Comparison of ENCODE assay signal across 10 cellular contexts in the genomic region with DNA sequence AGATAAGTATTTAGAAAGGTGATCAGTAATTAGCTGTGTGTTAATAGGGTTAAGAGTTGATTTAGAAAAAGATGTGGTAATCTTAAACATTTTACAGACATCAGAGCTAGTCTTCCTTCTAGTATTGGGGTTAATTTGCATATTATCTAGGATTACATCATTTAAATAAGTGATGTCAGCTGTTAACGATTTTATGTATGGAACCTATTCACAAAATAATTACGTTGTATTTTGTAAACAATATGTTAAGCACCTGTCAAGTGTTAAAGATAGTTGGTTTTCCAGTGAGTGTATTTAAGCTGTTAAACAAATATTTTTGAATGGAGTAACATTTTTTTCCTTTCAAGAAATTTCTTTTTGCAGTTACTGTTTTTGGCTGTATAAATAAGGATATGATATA. TPM values are rescaled to one million over a fixed set of nuclear protein-coding genes. Genes with fewer than 3 reads are reported as not detected.
A peak's percentile ranks its signal among the peaks of the same experiment; 100 is the strongest.
DNase-seq lines count a peak whose midpoint lies in the region; ATAC-seq and TF ChIP-seq lines count a peak whose summit lies in the region.
"Had no signal": no experiment of that assay in that cellular context is flagged by ENCODE, and none has a peak within 500 bp of the region (broad histone marks: within the 10 kb centered on the region; RNA-seq: fewer than 3 reads in every experiment).

No MANE protein-coding gene starts in this region.

- TF ChIP-seq CTCF in psoas muscle (IDR thresholded peaks at IDR 0.05): no peak

- peaks cover 13% of the 10 kb centered on the region for H3K4me1 ChIP-seq in effector memory CD4-positive, alpha-beta T cell (ENCODE audit: control insufficient read depth, insufficient read depth, low read length, poor library complexity, severe bottlenecking)
- H3K4me1 ChIP-seq in psoas muscle: peaks cover 44% of the 10 kb centered on the region

- WGBS in psoas muscle, 3 donors: 12 to 26% (median 22%) methylated on average over 2 of the region's 2 CpGs

- no peaks in the 10 kb centered on the region for H3K27me3 ChIP-seq in effector memory CD4-positive, alpha-beta T cell (replicated peaks; ENCODE audit: control insufficient read depth, insufficient read depth, low read length, poor library complexity, severe bottlenecking)
- no peaks in the 10 kb centered on the region for H3K27me3 ChIP-seq in psoas muscle (ENCODE audit: insufficient read depth in 3 of 3, low read length in 2 of 3)

- intact Hi-C loops in psoas muscle (cut with DNase I): loop anchor here in 1 of 2 donors (5.0 kb wide), 1 partner anchor 117 kb away; the partner anchor contains the start of gene SRP19

- DNase-seq in T-helper 2 cell treated with Interferon-gamma antibody and Interleukin-4, amounts not matched to agents 5 μg/mL and 100 μg/mL, for 36 hours (ENCODE audit: low spot score): no peak
- no peak for DNase-seq in T-helper 2 cell
- DNase-seq in NCI-H526 treated with DMSO at 0.1 percent for 48 hours (lab: John Stamatoyannopoulos, UW): peak; percentile 52
- no peak for DNase-seq in effector memory CD4-positive, alpha-beta T cell
- DNase-seq in psoas muscle: no peak
- no peak for DNase-seq in NCI-H446 treated with DMSO at 0.1 percent for 48 hours (lab: John Stamatoyannopoulos, UW)
- DNase-seq in stimulated activated CD4-positive, alpha-beta T cell treated with anti-CD3 and anti-CD28 coated beads, Interleukin-4, amount 100 ng/mL, for 1 hour: no peak
- DNase-seq in cerebellar nuclear complex (lab: John Stamatoyannopoulos, UW): no peak
- DNase-seq: C1 segment of cervical spinal cord, islet precursor cell had no signal

- peaks cover 55% of the 10 kb centered on the region for H3K4me1 Mint-ChIP-seq in T-helper 2 cell treated with Interferon-gamma antibody and Interleukin-4, amounts not matched to agents 5 μg/mL and 100 μg/mL, for 36 hours (ENCODE audit: low read depth)

- H3K27ac ChIP-seq in effector memory CD4-positive, alpha-beta T cell (ENCODE audit: insufficient read depth, low read length, poor library complexity, severe bottlenecking): no peak overlapping the region
- peak overlapping the region; percentile 32 for H3K27ac ChIP-seq in psoas muscle

- H3K4me3 ChIP-seq in effector memory CD4-positive, alpha-beta T cell (ENCODE audit: insufficient read depth, low read depth, low read length, poor library complexity, severe bottlenecking): peak overlapping the region; percentile 93
- H3K4me3 ChIP-seq in psoas muscle: peak overlapping the region; percentile 82

- H3K36me3 ChIP-seq in effector memory CD4-positive, alpha-beta T cell (ENCODE audit: control insufficient read depth, insufficient read depth, low read length): peaks cover 6% of the 10 kb centered on the region
- H3K36me3 ChIP-seq in psoas muscle (ENCODE audit: insufficient read depth in 1 of 2, low read depth in 1 of 2): no peaks in the 10 kb centered on the region

- no peaks in the 10 kb centered on the region for H3K9me3 Mint-ChIP-seq in T-helper 2 cell treated with Interferon-gamma antibody and Interleukin-4, amounts not matched to agents 5 μg/mL and 100 μg/mL, for 36 hours

- ATAC-seq in psoas muscle: no peak

- H3K9me3 ChIP-seq in effector memory CD4-positive, alpha-beta T cell (ENCODE audit: control insufficient read depth, low read length): no peaks in the 10 kb centered on the region
- no peaks in the 10 kb centered on the region for H3K9me3 ChIP-seq in psoas muscle

- H3K27me3 Mint-ChIP-seq in T-helper 2 cell treated with Interferon-gamma antibody and Interleukin-4, amounts not matched to agents 5 μg/mL and 100 μg/mL, for 36 hours (ENCODE audit: low read depth): no peaks in the 10 kb centered on the region

- H3K27ac Mint-ChIP-seq in T-helper 2 cell treated with Interferon-gamma antibody and Interleukin-4, amounts not matched to agents 5 μg/mL and 100 μg/mL, for 36 hours: peak overlapping the region; percentile 96

- H3K36me3 Mint-ChIP-seq in T-helper 2 cell treated with Interferon-gamma antibody and Interleukin-4, amounts not matched to agents 5 μg/mL and 100 μg/mL, for 36 hours (ENCODE audit: low read depth): peaks cover 35% of the 10 kb centered on the region

- H3K4me3 Mint-ChIP-seq in T-helper 2 cell treated with Interferon-gamma antibody and Interleukin-4, amounts not matched to agents 5 μg/mL and 100 μg/mL, for 36 hours: peak overlapping the region; percentile 99

RNA-seq across cellular contexts. Expression of gene DCP2, which starts 2.2 kb away (rescaled TPM):
- total RNA-seq in psoas muscle: 10 to 100 TPM; 20.2 to 41.7 (median 29.9) TPM
- polyA plus RNA-seq in psoas muscle: 1 to 10 TPM; 4.0 to 8.7 (median 5.1) TPM

RNA-seq across cellular contexts. Expression of gene REEP5, which starts 56.8 kb away (rescaled TPM):
- total RNA-seq in psoas muscle: 10 to 100 TPM; 66.1 to 83.6 (median 80.2) TPM
- polyA plus RNA-seq in psoas muscle: 10 to 100 TPM; 35.5 to 76.7 (median 46.7) TPM
